ENCODE assay signal across 1 cellular context in genomic region chr9:34437006-34437925, GRCh38.
TF ChIP-seq lines count a peak whose summit lies in the region.

No MANE protein-coding gene starts in this region.

TF ChIP-seq in SK-N-SH, 30 proteins besides CTCF, POLR2A, EP300 and RAD21 (continued from another document):
- TF ChIP-seq REST (IDR thresholded peaks at IDR 0.05; ENCODE audit: low read depth, low read length) (no peak), MAX (IDR thresholded peaks at IDR 0.05; ENCODE audit: low read depth) (no peak), EZH2phosphoT487 (IDR thresholded peaks at IDR 0.05; ENCODE audit: borderline replicate concordance, low read depth) (no peak), RXRA (IDR thresholded peaks at IDR 0.05; ENCODE audit: borderline replicate concordance, low read depth) (no peak)
